Comparison of ENCODE assay signal across 8 cellular contexts in genomic region chr19:9791552-9792181, GRCh38. TPM values are rescaled to one million over a fixed set of nuclear protein-coding genes. Genes with fewer than 3 reads are reported as not detected.
DNase-seq lines count a peak whose midpoint lies in the region; ATAC-seq and TF ChIP-seq lines count a peak whose summit lies in the region.

No MANE protein-coding gene starts in this region.

- peak overlapping the region; percentile 43 for H3K4me3 ChIP-seq in HAP-1
- H3K4me3 ChIP-seq in WERI-Rb-1 (ENCODE audit: low read depth, low read length): peak overlapping the region; percentile 93
- H3K4me3 ChIP-seq in iPS-18a (ENCODE audit: low read length): peak overlapping the region; percentile 69
- peak overlapping the region; percentile 64 to 74 (median 66) for H3K4me3 ChIP-seq in gastrocnemius medialis

- no peak for TF ChIP-seq CTCF in WERI-Rb-1 (IDR thresholded peaks at IDR 0.05; ENCODE audit: low read depth, low read length)
- no peak for TF ChIP-seq CTCF in gastrocnemius medialis (IDR thresholded peaks at IDR 0.05 in 4 of 5, conservative IDR thresholded peaks at IDR 0.05 in 1 of 5)

- peak; percentile 61 to 72 for ATAC-seq in gastrocnemius medialis

- no peaks in the 10 kb centered on the region for H3K27me3 ChIP-seq in HAP-1 (ENCODE audit: low read depth)
- no peaks in the 10 kb centered on the region for H3K27me3 ChIP-seq in WERI-Rb-1 (ENCODE audit: insufficient read depth, low read depth, severe bottlenecking)
- H3K27me3 ChIP-seq in iPS-18a (ENCODE audit: control insufficient read depth, insufficient read depth, low read length): no peaks in the 10 kb centered on the region
- H3K27me3 ChIP-seq in gastrocnemius medialis: peaks cover 3 to 46% (median 46%) of the 10 kb centered on the region in 3 donors

- TF ChIP-seq POLR2A in gastrocnemius medialis (IDR thresholded peaks at IDR 0.05): peak in 1 of 2 donors; percentile 24

- H3K27ac ChIP-seq in WERI-Rb-1: peak overlapping the region; percentile 55
- no peak overlapping the region for H3K27ac ChIP-seq in iPS-18a (ENCODE audit: low read length)
- peak overlapping the region; percentile 77 to 87 (median 85) for H3K27ac ChIP-seq in gastrocnemius medialis

- in situ Hi-C loops in HAP-1 (cut with MboI; ENCODE audit: low sequenced_read_pairs) (loop anchor here (5.0 to 25.0 kb wide), 2 partner anchors 169 to 479 kb away; partner anchors contain the start of genes ZNF559, ZNF561 and ZNF699), T47D (cut with HindIII; ENCODE audit: low pct_unique_long_range_greater_than_20kb, low sequenced_read_pairs) (no loop called here), gastrocnemius medialis (cut with MboI; ENCODE audit: low sequenced_read_pairs in 4 of 4) (loop anchor here (5.0 to 25.0 kb wide), 8 partner anchors 167 to 954 kb away; partner anchors contain the start of genes ZNF559 (in 3 of the 4), ZNF699 (in 3 of the 4), ZNF561 (in 2 of the 4) and MBD3L1 (in 1 of the 4))

- DNase-seq in COLO668 (lab: John Stamatoyannopoulos, UW; ENCODE audit: unreplicated experiment) (peak; percentile 85), HAP-1 (ENCODE audit: low spot score in 2 of 2) (peak; percentile 87 to 98), NCI-H2171 (lab: John Stamatoyannopoulos, UW) (peak; percentile 89), WERI-Rb-1 (peak; percentile 98), T47D (ENCODE audit: low read depth in 1 of 2, low spot score in 1 of 2) (peak; percentile 39 to 96), gastrocnemius medialis (peak; percentile 85), NCI-H187 treated with DMSO at 0.1 percent for 48 hours (lab: John Stamatoyannopoulos, UW) (no peak)

- no peaks in the 10 kb centered on the region for H3K36me3 ChIP-seq in HAP-1 (replicated peaks)
- no peaks in the 10 kb centered on the region; the same call in 1 of the 2 replicates for H3K36me3 ChIP-seq in WERI-Rb-1
- H3K36me3 ChIP-seq in iPS-18a (ENCODE audit: control insufficient read depth, low read depth, low read length): no peaks in the 10 kb centered on the region
- H3K36me3 ChIP-seq in gastrocnemius medialis: no peaks in the 10 kb centered on the region

- intact Hi-C loops in gastrocnemius medialis (cut with DNase I; ENCODE audit: low total_unique reads): loop anchor here (1.0 to 10.0 kb wide), 4 partner anchors 28 to 477 kb away; partner anchors contain the start of genes FBXL12, ZNF121 and ZNF266

- no peak overlapping the region for H3K9ac ChIP-seq in iPS-18a (ENCODE audit: low read length)

- no peaks in the 10 kb centered on the region; the same call in 1 of the 2 replicates for H3K4me1 ChIP-seq in HAP-1
- H3K4me1 ChIP-seq in iPS-18a (ENCODE audit: control insufficient read depth, low read depth, low read length): peaks cover 4% of the 10 kb centered on the region
- peaks cover 0 to 5% of the 10 kb centered on the region in 2 donors for H3K4me1 ChIP-seq in gastrocnemius medialis

- H3K9me3 ChIP-seq in HAP-1 (no peaks in the 10 kb centered on the region), WERI-Rb-1 (ENCODE audit: severe bottlenecking) (no peaks in the 10 kb centered on the region), iPS-18a (ENCODE audit: control insufficient read depth, low read depth, low read length) (no peaks in the 10 kb centered on the region), gastrocnemius medialis (no peaks in the 10 kb centered on the region)

RNA-seq across cellular contexts. Expression of gene ZNF846, which starts 23.1 kb away (rescaled TPM):
- total RNA-seq in gastrocnemius medialis: 1 to 10 TPM in 3 of 4 donors, under 1 TPM in 1; 0.63 to 5.0 (median 2.1) TPM

RNA-seq across cellular contexts. Expression of gene FBXL12, which starts 27.2 kb away (rescaled TPM):
- total RNA-seq in gastrocnemius medialis: 10 to 100 TPM in 3 of 4 donors, 1 to 10 TPM in 1; 7.6 to 28.4 (median 15.1) TPM

RNA-seq across cellular contexts. Expression of gene UBL5, which starts 36.1 kb away (rescaled TPM):
- 100 to 1,000 TPM; 388 to 612 (median 544) TPM for total RNA-seq in gastrocnemius medialis

RNA-seq across cellular contexts. Expression of gene PIN1, which starts 43.5 kb away (rescaled TPM):
- total RNA-seq in gastrocnemius medialis: 100 to 1,000 TPM in 2 of 4 donors, 10 to 100 TPM in 2; 83.9 to 111 (median 93.4) TPM

Comparison
In these comparisons a context has a peak if more than half of its experiments do, and no peak if none do; other contexts are left out.
1. H3K4me3 ChIP-seq: peak in every context shown above with its lines; median percentile 93 in WERI-Rb-1; 69 in iPS-18a; 66 in gastrocnemius medialis; 43 in HAP-1.